In the genomic region with DNA sequence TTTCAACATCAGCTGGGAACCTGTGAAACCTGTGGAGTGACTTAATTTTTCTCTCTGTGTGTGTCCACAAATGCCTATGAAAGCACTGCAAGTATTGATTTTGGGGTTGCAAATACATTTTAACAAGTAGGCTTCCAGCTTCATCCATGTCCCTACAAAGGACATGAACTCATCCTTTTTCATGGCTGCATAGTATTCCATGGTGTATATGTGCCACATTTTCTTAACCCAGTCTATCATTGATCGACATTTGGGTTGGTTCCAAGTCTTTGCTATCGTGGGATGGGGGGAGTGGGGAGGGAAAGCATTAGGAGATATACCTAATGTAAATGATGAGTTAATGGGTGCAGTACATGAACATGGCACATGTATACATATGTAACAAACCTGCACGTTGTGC, we compare ENCODE assay signal across 1 cellular context.
TF ChIP-seq lines count a peak whose summit lies in the region.

No MANE protein-coding gene starts in this region.

TF ChIP-seq in HEK293, 187 proteins besides CTCF, POLR2A, EP300 and RAD21:
- TF ChIP-seq, protein P1, sequence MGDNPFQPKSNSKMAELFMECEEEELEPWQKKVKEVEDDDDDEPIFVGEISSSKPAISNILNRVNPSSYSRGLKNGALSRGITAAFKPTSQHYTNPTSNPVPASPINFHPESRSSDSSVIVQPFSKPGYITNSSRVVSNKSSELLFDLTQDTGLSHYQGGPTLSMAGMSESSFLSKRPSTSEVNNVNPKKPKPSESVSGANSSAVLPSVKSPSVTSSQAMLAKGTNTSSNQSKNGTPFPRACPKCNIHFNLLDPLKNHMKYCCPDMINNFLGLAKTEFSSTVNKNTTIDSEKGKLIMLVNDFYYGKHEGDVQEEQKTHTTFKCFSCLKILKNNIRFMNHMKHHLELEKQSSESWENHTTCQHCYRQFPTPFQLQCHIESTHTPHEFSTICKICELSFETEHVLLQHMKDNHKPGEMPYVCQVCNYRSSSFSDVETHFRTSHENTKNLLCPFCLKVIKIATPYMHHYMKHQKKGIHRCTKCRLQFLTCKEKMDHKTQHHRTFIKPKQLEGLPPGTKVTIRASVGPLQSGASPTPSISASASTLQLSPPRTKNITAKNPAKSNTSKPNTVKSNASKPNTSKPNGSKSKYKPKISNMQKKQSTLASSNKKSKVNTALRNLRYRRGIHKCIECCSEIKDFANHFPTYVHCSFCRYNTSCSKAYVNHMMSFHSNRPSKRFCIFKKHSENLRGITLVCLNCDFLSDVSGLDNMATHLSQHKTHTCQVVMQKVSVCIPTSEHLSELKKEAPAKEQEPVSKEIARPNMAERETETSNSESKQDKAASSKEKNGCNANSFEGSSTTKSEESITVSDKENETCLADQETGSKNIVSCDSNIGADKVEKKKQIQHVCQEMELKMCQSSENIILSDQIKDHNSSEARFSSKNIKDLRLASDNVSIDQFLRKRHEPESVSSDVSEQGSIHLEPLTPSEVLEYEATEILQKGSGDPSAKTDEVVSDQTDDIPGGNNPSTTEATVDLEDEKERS (tag by site-specific recombination; IDR thresholded peaks at IDR 0.05) = peak; percentile 27; the same call in 1 of the 2 replicates
- peak; percentile 86 for TF ChIP-seq ZNF146 (tag by site-specific recombination; IDR thresholded peaks at IDR 0.05)
